ENCODE assay signal across 21 cellular contexts in the genomic region with DNA sequence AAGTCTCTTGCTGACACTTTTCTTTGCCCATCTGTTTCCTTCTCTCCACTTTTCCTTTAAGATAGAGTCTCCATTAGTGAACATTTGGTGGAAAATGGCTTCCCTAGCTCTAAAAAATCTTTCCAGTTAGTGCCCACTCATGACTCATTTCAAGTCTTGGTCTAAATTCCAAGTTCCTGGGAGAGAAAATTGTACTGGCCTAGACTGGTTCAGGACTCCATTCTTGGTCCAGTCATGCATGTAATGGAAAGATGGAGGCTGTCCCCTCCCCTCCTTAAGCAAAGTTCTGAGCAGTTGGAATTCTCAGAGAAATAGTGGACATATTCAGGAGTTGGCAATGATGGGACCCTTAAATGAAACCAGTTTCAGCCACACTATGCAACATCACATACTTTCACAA. TPM values are rescaled to one million over a fixed set of nuclear protein-coding genes. Genes with fewer than 3 reads are reported as not detected.
DNase-seq lines count a peak whose midpoint lies in the region; ATAC-seq and TF ChIP-seq lines count a peak whose summit lies in the region.
"Had no signal": no experiment of that assay in that cellular context is flagged by ENCODE, and none has a peak within 500 bp of the region (broad histone marks: within the 10 kb centered on the region; RNA-seq: fewer than 3 reads in every experiment).

No MANE protein-coding gene starts in this region.

- H3K4ac ChIP-seq in mesenchymal stem cell (ENCODE audit: low read depth in 1 of 2, low read length in 2 of 2) = no peak overlapping the region

- peak overlapping the region; percentile 76 for H3K27ac ChIP-seq in mesenchymal stem cell (ENCODE audit: low read length, poor library complexity, severe bottlenecking)
- H3K27ac ChIP-seq: heart left ventricle, SJCRH30, upper lobe of right lung had no signal

- no peak for TF ChIP-seq CTCF in AG09309 (IDR thresholded peaks at IDR 0.05; ENCODE audit: control insufficient read depth, insufficient read depth, low read depth, low read length, missing control alignments)
- no peak for TF ChIP-seq CTCF in lower leg skin (IDR thresholded peaks at IDR 0.05)
- no peak for TF ChIP-seq CTCF in endothelial cell (IDR thresholded peaks at IDR 0.05; ENCODE audit: unreplicated experiment)

- no peak overlapping the region for H2BK15ac ChIP-seq in mesenchymal stem cell (ENCODE audit: low read depth, poor library complexity, severe bottlenecking)

- H3K23ac ChIP-seq in mesenchymal stem cell (ENCODE audit: low read length in 2 of 2) = no peak overlapping the region

- H2AK5ac ChIP-seq in mesenchymal stem cell (ENCODE audit: low read length, severe bottlenecking) = no peak overlapping the region

- peaks cover 10% of the 10 kb centered on the region for H3K4me1 Mint-ChIP-seq in endothelial cell (ENCODE audit: unreplicated experiment)

- no peaks in the 10 kb centered on the region for H3K79me1 ChIP-seq in mesenchymal stem cell (replicated peaks; ENCODE audit: low read length, poor library complexity, severe bottlenecking)

- H2AFZ ChIP-seq in mesenchymal stem cell (ENCODE audit: low read depth, low read length) = no peak overlapping the region

- H3K9me3 ChIP-seq in mesenchymal stem cell (ENCODE audit: control insufficient read depth, low read length) = no peaks in the 10 kb centered on the region
- H3K9me3 ChIP-seq: heart left ventricle, SJCRH30, upper lobe of right lung had no signal

- H3K4me3 Mint-ChIP-seq in endothelial cell (ENCODE audit: unreplicated experiment) = no peak overlapping the region
- H3K4me3 Mint-ChIP-seq: activated CD4-positive, alpha-beta T cell treated with anti-CD3 and anti-CD28 coated beads, Interleukin-2, amount 10 ng/mL, durations not matched to agents 24 days and 14 days; activated naive CD4-positive, alpha-beta T cell treated with anti-CD3 and anti-CD28 coated beads, Interleukin-2, amount 10 ng/mL, durations not matched to agents 7 days and 5 days had no signal

- H2BK5ac ChIP-seq in mesenchymal stem cell (ENCODE audit: low read depth, low read length, poor library complexity, severe bottlenecking) = no peak overlapping the region

- no peak overlapping the region for H3K18ac ChIP-seq in mesenchymal stem cell (ENCODE audit: low read depth in 1 of 2, low read length in 2 of 2)

- peaks cover 3% of the 10 kb centered on the region for H3K27me3 Mint-ChIP-seq in endothelial cell (ENCODE audit: unreplicated experiment)
- H3K27me3 Mint-ChIP-seq: activated CD4-positive, alpha-beta T cell treated with anti-CD3 and anti-CD28 coated beads, Interleukin-2, amount 10 ng/mL, durations not matched to agents 24 days and 14 days; activated naive CD4-positive, alpha-beta T cell treated with anti-CD3 and anti-CD28 coated beads, Interleukin-2, amount 10 ng/mL, durations not matched to agents 7 days and 5 days; progenitor cell of endocrine pancreas had no signal

- intact Hi-C loops in lower leg skin (cut with DNase I; ENCODE audit: low total_unique reads) = no loop called here

- H3K4me2 ChIP-seq in mesenchymal stem cell (ENCODE audit: low read length, poor library complexity, severe bottlenecking) = no peak overlapping the region

- no peak for TF ChIP-seq POLR2A in lower leg skin (IDR thresholded peaks at IDR 0.05)

- H3K27ac Mint-ChIP-seq in endothelial cell (ENCODE audit: unreplicated experiment) = no peak overlapping the region
- H3K27ac Mint-ChIP-seq: activated CD4-positive, alpha-beta T cell treated with anti-CD3 and anti-CD28 coated beads, Interleukin-2, amount 10 ng/mL, durations not matched to agents 24 days and 14 days; activated naive CD4-positive, alpha-beta T cell treated with anti-CD3 and anti-CD28 coated beads, Interleukin-2, amount 10 ng/mL, durations not matched to agents 7 days and 5 days had no signal

- no peak for TF ChIP-seq RAD21 in Ishikawa (IDR thresholded peaks at IDR 0.05; ENCODE audit: low read depth)

- H3K9me3 Mint-ChIP-seq in endothelial cell (ENCODE audit: unreplicated experiment) = no peaks in the 10 kb centered on the region
- H3K9me3 Mint-ChIP-seq: activated naive CD4-positive, alpha-beta T cell treated with anti-CD3 and anti-CD28 coated beads, Interleukin-2, amount 10 ng/mL, durations not matched to agents 7 days and 5 days had no signal

- H4K8ac ChIP-seq in mesenchymal stem cell (ENCODE audit: low read length) = no peak overlapping the region

- H3K14ac ChIP-seq in mesenchymal stem cell (ENCODE audit: low read length in 2 of 2) = no peak overlapping the region

- H3K4me3 ChIP-seq in AG09309 (ENCODE audit: control insufficient read depth, low read depth, low read length) = no peak overlapping the region
- no peak overlapping the region for H3K4me3 ChIP-seq in mesenchymal stem cell (ENCODE audit: insufficient read depth in 1 of 2, low read depth in 1 of 2, low read length in 2 of 2)
- H3K4me3 ChIP-seq in lower leg skin (ENCODE audit: low read depth, poor library complexity, severe bottlenecking) = no peak overlapping the region
- H3K4me3 ChIP-seq: heart left ventricle, SJCRH30, upper lobe of right lung had no signal

- no peak overlapping the region for H2BK12ac ChIP-seq in mesenchymal stem cell (ENCODE audit: low read length in 2 of 2)

- H3K9ac ChIP-seq in mesenchymal stem cell (ENCODE audit: low read length) = no peak overlapping the region

- H3K36me3 Mint-ChIP-seq in endothelial cell (ENCODE audit: low read depth, unreplicated experiment) = no peaks in the 10 kb centered on the region

- no peak overlapping the region for H4K91ac ChIP-seq in mesenchymal stem cell (ENCODE audit: low read length)

- DNase-seq in AG09309 (ENCODE audit: low read depth) (peak; percentile 21), dedifferentiated amniotic fluid mesenchymal stem cell (ENCODE audit: extremely low spot score) (peak; percentile 25), mesenchymal stem cell (peak; percentile 24), lower leg skin (ENCODE audit: low spot score in 2 of 2) (no peak), endothelial cell (ENCODE audit: low spot score) (no peak), NCI-H2081 treated with DMSO at 0.1 percent for 48 hours (lab: John Stamatoyannopoulos, UW) (no peak)
- DNase-seq: activated CD4-positive, alpha-beta T cell treated with anti-CD3 and anti-CD28 coated beads, Interleukin-2, amount 10 ng/mL, durations not matched to agents 24 days and 14 days; activated naive CD4-positive, alpha-beta T cell treated with anti-CD3 and anti-CD28 coated beads, Interleukin-2, amount 10 ng/mL, durations not matched to agents 7 days and 5 days; activated T-cell treated with anti-CD3 and anti-CD28 coated beads for 4 hours; central memory CD4-positive, alpha-beta T cell; heart left ventricle; left cardiac atrium; NCI-H1694 treated with DMSO at 0.1 percent for 48 hours; NCI-H446 treated with DMSO at 0.1 percent for 48 hours; SJCRH30; stimulated activated naive CD4-positive, alpha-beta T cell; T-helper 9 cell; upper lobe of right lung had no signal

- peaks cover 6 to 14% of the 10 kb centered on the region in 2 experiments for H3K36me3 ChIP-seq in mesenchymal stem cell (ENCODE audit: control insufficient read depth in 1 of 2, insufficient read depth in 2 of 2, low read depth in 1 of 2, low read length in 2 of 2)
- H3K36me3 ChIP-seq: SJCRH30 had no signal

- H3K4me1 ChIP-seq in mesenchymal stem cell (ENCODE audit: control insufficient read depth, insufficient read depth, low read depth, low read length) = no peaks in the 10 kb centered on the region

- ATAC-seq in HG03045 (IDR thresholded peaks at IDR 0.05; ENCODE audit: unreplicated experiment) = no peak
- ATAC-seq: heart left ventricle, left cardiac atrium, upper lobe of right lung had no signal

- H2BK120ac ChIP-seq in mesenchymal stem cell (ENCODE audit: low read depth, low read length) = no peak overlapping the region

- 0 out of 2 replicates have a peak, but pooled peaks have one; percentile 16 for TF ChIP-seq EP300 in Ishikawa (IDR thresholded peaks at IDR 0.05; ENCODE audit: borderline replicate concordance)

- H3K27me3 ChIP-seq in mesenchymal stem cell (ENCODE audit: control insufficient read depth in 1 of 2, insufficient read depth in 1 of 2, low read length in 2 of 2) = no peaks in the 10 kb centered on the region
- H3K27me3 ChIP-seq: heart left ventricle, SJCRH30, upper lobe of right lung had no signal

TF ChIP-seq in Ishikawa, 13 proteins besides CTCF, POLR2A, EP300 and RAD21:
- peak; percentile 40 for TF ChIP-seq TEAD4 (IDR thresholded peaks at IDR 0.05)
- no peak for TF ChIP-seq EGR1 (IDR thresholded peaks at IDR 0.05)
- TF ChIP-seq TAF1 (IDR thresholded peaks at IDR 0.05; ENCODE audit: low read depth) = no peak
- TF ChIP-seq ZBTB7A (IDR thresholded peaks at IDR 0.05; ENCODE audit: low read depth) = no peak; the same call in 1 of the 2 replicates
- no peak for TF ChIP-seq NFIC (IDR thresholded peaks at IDR 0.05)
- peak; percentile 60; the same call in 1 of the 2 replicates for TF ChIP-seq YY1 (IDR thresholded peaks at IDR 0.05; ENCODE audit: low read depth)

RNA-seq across cellular contexts. Expression of a gene that starts 3.8 kb away (rescaled TPM):
- polyA plus RNA-seq in mesenchymal stem cell (2013, experiment 1 of 2) = 37.6 TPM
- 38.1 TPM for polyA plus RNA-seq in mesenchymal stem cell (2013, experiment 2 of 2)
- total RNA-seq in lower leg skin (10 to 100 TPM; 25.1 to 32.4 (median 29.1) TPM), endothelial cell (ENCODE audit: unreplicated experiment) (52.0 TPM)

RNA-seq across cellular contexts. Expression of a gene that starts 33.4 kb away (rescaled TPM):
- 44.2 TPM for polyA plus RNA-seq in mesenchymal stem cell (2013, experiment 1 of 2)
- 44.1 TPM for polyA plus RNA-seq in mesenchymal stem cell (2013, experiment 2 of 2)
- total RNA-seq in lower leg skin (10 to 100 TPM; 13.6 to 23.1 (median 16.3) TPM), endothelial cell (ENCODE audit: unreplicated experiment) (54.3 TPM)

Comparison
In these comparisons a context has a peak if more than half of its experiments do, and no peak if none do; other contexts are left out.
1. DNase-seq: peak in AG09309 (single experiment), dedifferentiated amniotic fluid mesenchymal stem cell (single experiment) and mesenchymal stem cell (single experiment); none in lower leg skin (0 of 2), endothelial cell (single experiment) and NCI-H2081 treated with DMSO at 0.1 percent for 48 hours (single experiment).